ENCODE assay signal across 13 cellular contexts in genomic region chr1:32764826-32765545, GRCh38. TPM values are rescaled to one million over a fixed set of nuclear protein-coding genes. Genes with fewer than 3 reads are reported as not detected.
DNase-seq lines count a peak whose midpoint lies in the region; ATAC-seq, FAIRE-seq and TF ChIP-seq lines count a peak whose summit lies in the region.
"Had no signal": no experiment of that assay in that cellular context is flagged by ENCODE, and none has a peak within 500 bp of the region (broad histone marks: within the 10 kb centered on the region; RNA-seq: fewer than 3 reads in every experiment).

No MANE protein-coding gene starts in this region.

- no peak for FAIRE-seq in pancreas (lab: Jason Lieb, UNC)
- FAIRE-seq: GM12878, H54 had no signal

- TF ChIP-seq CTCF in GM23338 (conservative IDR thresholded peaks at IDR 0.05; ENCODE audit: low read depth in 2 of 2), result no peak
- TF ChIP-seq CTCF in endodermal cell (conservative IDR thresholded peaks at IDR 0.05), result no peak
- no peak for TF ChIP-seq CTCF in pancreas (IDR thresholded peaks at IDR 0.05)

- WGBS in endodermal cell (ENCODE audit: insufficient coverage in 1 of 2, insufficient read length in 1 of 2), 2 experiments, result 60 to 68% methylated on average over 3 to 6 of the region's 6 CpGs
- 67 to 71% methylated on average over 6 of the region's 6 CpGs for WGBS in pancreas, 2 donors

- H3F3A ChIP-seq in GM23338 (replicated peaks; ENCODE audit: low read depth), result peaks cover 32% of the 10 kb centered on the region

- H3K4me3 ChIP-seq in GM23338 (peak overlapping the region; percentile 64), endodermal cell (ENCODE audit: low read length) (no peak overlapping the region), pancreas (no peak overlapping the region)
- H3K4me3 ChIP-seq: GM12878 had no signal

- intact Hi-C loops in pancreas (cut with DNase I), result no loop called here

- no peak overlapping the region for H2AFZ ChIP-seq in GM23338

- H3K27me3 Mint-ChIP-seq in GM23338 (ENCODE audit: insufficient read depth, low read depth, poor library complexity) (peaks cover 14% of the 10 kb centered on the region), endodermal cell (ENCODE audit: insufficient read depth) (no peaks in the 10 kb centered on the region)
- H3K27me3 Mint-ChIP-seq: activated T-cell treated with anti-CD3 and anti-CD28 coated beads, Interleukin-2, amount 50 U/mL, for 24 hours had no signal

- H3K36me3 Mint-ChIP-seq in GM23338 (ENCODE audit: low read depth) (peaks cover 36% of the 10 kb centered on the region), endodermal cell (ENCODE audit: low read depth) (peaks cover 31% of the 10 kb centered on the region)

- peak overlapping the region; percentile 28; the same call in 1 of the 2 replicates for H3K27ac Mint-ChIP-seq in GM23338
- no peak overlapping the region for H3K27ac Mint-ChIP-seq in endodermal cell
- H3K27ac Mint-ChIP-seq: activated T-cell treated with anti-CD3 and anti-CD28 coated beads, Interleukin-2, amount 50 U/mL, for 24 hours had no signal

- H3K4me3 Mint-ChIP-seq in GM23338, result peak overlapping the region; percentile 62
- H3K4me3 Mint-ChIP-seq in endodermal cell, result peak overlapping the region; percentile 44
- H3K4me3 Mint-ChIP-seq: activated T-cell treated with anti-CD3 and anti-CD28 coated beads, Interleukin-2, amount 50 U/mL, for 24 hours had no signal

- peak overlapping the region; percentile 98 for H3K27ac ChIP-seq in GM23338 (ENCODE audit: low read depth)
- H3K27ac ChIP-seq in endodermal cell (ENCODE audit: low read depth, low read length), result peak overlapping the region; percentile 66
- peak overlapping the region in 3 of 4 donors; percentile 33 to 60 (median 38) for H3K27ac ChIP-seq in pancreas

- H3K9me3 ChIP-seq in endodermal cell (ENCODE audit: control insufficient read depth, low read length), result no peaks in the 10 kb centered on the region
- no peaks in the 10 kb centered on the region for H3K9me3 ChIP-seq in pancreas

- H3K4me1 ChIP-seq in GM23338 (ENCODE audit: insufficient read depth), result peaks cover 58% of the 10 kb centered on the region
- H3K4me1 ChIP-seq in endodermal cell (ENCODE audit: control insufficient read depth, insufficient read depth, low read length), result peaks cover 39% of the 10 kb centered on the region
- H3K4me1 ChIP-seq in pancreas, result peaks cover 44 to 67% (median 51%) of the 10 kb centered on the region in 3 donors

- peaks cover 19% of the 10 kb centered on the region for H4K20me1 ChIP-seq in GM23338 (replicated peaks; ENCODE audit: insufficient read depth)

- peak overlapping the region; percentile 99 for H3K4me2 ChIP-seq in GM23338

- H3K79me2 ChIP-seq in GM23338 (replicated peaks; ENCODE audit: insufficient read depth), result peaks cover 69% of the 10 kb centered on the region

- H3K4me1 Mint-ChIP-seq in GM23338, result peaks cover 58% of the 10 kb centered on the region
- H3K4me1 Mint-ChIP-seq in endodermal cell, result peaks cover 47% of the 10 kb centered on the region

- ATAC-seq in GM23338 (peak; percentile 2), pancreas (no peak), GM21529 (IDR thresholded peaks at IDR 0.05; ENCODE audit: unreplicated experiment) (no peak), GM19324 (IDR thresholded peaks at IDR 0.05; ENCODE audit: low FRiP score, unreplicated experiment) (no peak)
- ATAC-seq: GM12878 had no signal

- no peaks in the 10 kb centered on the region; the same call in 2 of the 3 replicates for H3K9me3 Mint-ChIP-seq in GM23338
- no peaks in the 10 kb centered on the region for H3K9me3 Mint-ChIP-seq in endodermal cell
- H3K9me3 Mint-ChIP-seq: activated T-cell treated with anti-CD3 and anti-CD28 coated beads, Interleukin-2, amount 50 U/mL, for 24 hours had no signal

- H3K9me2 ChIP-seq in GM23338 (ENCODE audit: insufficient read depth), result no peaks in the 10 kb centered on the region

- no peak overlapping the region for H3K9ac ChIP-seq in endodermal cell (ENCODE audit: extremely low read depth, low read length, poor library complexity, severe bottlenecking)

- no peaks in the 10 kb centered on the region for H3K27me3 ChIP-seq in GM23338 (ENCODE audit: insufficient read depth)
- no peaks in the 10 kb centered on the region for H3K27me3 ChIP-seq in endodermal cell (ENCODE audit: control insufficient read depth, insufficient read depth, low read length, poor library complexity, severe bottlenecking)
- no peaks in the 10 kb centered on the region for H3K27me3 ChIP-seq in pancreas

- 0 out of 2 replicates have a peak, but pooled peaks cover 9% of the 10 kb centered on the region for H3K36me3 ChIP-seq in GM23338 (ENCODE audit: insufficient read depth)
- H3K36me3 ChIP-seq in endodermal cell (ENCODE audit: control insufficient read depth, insufficient read depth, low read length), result peaks cover 28% of the 10 kb centered on the region
- peaks cover 0 to 14% (median 3%) of the 10 kb centered on the region in 3 donors for H3K36me3 ChIP-seq in pancreas

- DNase-seq in GM23338 (ENCODE audit: low spot score) (no peak), NCI-H345 treated with DMSO at 0.1 percent for 48 hours (lab: John Stamatoyannopoulos, UW; ENCODE audit: unreplicated experiment) (peak; percentile 83), endodermal cell (peak; percentile 63), pancreas (peak in 2 of 6 donors; percentile 43 to 44), NCI-H146 (lab: John Stamatoyannopoulos, UW) (no peak)
- DNase-seq: activated T-cell treated with anti-CD3 and anti-CD28 coated beads, Interleukin-2, amount 50 U/mL, for 24 hours; COR-L47; KBM-7; SHP77 treated with DMSO at 0.1 percent for 48 hours had no signal

TF ChIP-seq in GM23338, 12 proteins besides CTCF, POLR2A, EP300 and RAD21 (continues in another document):
- TF ChIP-seq ZNF331 (CRISPR knock-in tag; IDR thresholded peaks at IDR 0.05; ENCODE audit: low read depth) (no peak), STAT1 (IDR thresholded peaks at IDR 0.05; ENCODE audit: unreplicated experiment) (no peak)

RNA-seq across cellular contexts. Expression of gene YARS1, which starts 52.2 kb away (rescaled TPM):
- 158 and 182 TPM in 2 replicates for total RNA-seq in GM23338 (2014; rRNA removed; shearing (Covaris generic))
- polyA plus RNA-seq in GM23338 (2016; fragmentation: Nextera tagmentation; extraction: Ambion mirVana) (132 and 134 TPM in 2 replicates), pancreas (10 to 100 TPM; 25.1 to 30.4 TPM)
- total RNA-seq in endodermal cell (100 to 1,000 TPM; 141 to 154 TPM), pancreas (100 to 1,000 TPM in 1 of 6 donors, 10 to 100 TPM in 5; 32.9 to 135 (median 38.3) TPM)
- 120 TPM for polyA plus RNA-seq in endodermal cell (2013, experiment 1 of 2)
- 113 TPM for polyA plus RNA-seq in endodermal cell (2013, experiment 2 of 2)

RNA-seq across cellular contexts. Expression of gene S100PBP, which starts 52.5 kb away (rescaled TPM):
- total RNA-seq in GM23338 (2014; rRNA removed; shearing (Covaris generic)), result 60.5 and 65.2 TPM in 2 replicates
- polyA plus RNA-seq in GM23338 (2016; fragmentation: Nextera tagmentation; extraction: Ambion mirVana) (21.9 and 30.6 TPM in 2 replicates), pancreas (10 to 100 TPM; 12.4 to 13.5 TPM)
- total RNA-seq in endodermal cell (100 to 1,000 TPM in 1 of 2 donors, 10 to 100 TPM in 1; 91.4 to 112 TPM), pancreas (10 to 100 TPM in 3 of 6 donors, 1 to 10 TPM in 3; 7.6 to 20.2 (median 10.3) TPM)
- polyA plus RNA-seq in endodermal cell (2013, experiment 1 of 2), result 39.8 TPM
- 37.9 TPM for polyA plus RNA-seq in endodermal cell (2013, experiment 2 of 2)

Comparison
In these comparisons a context has a peak if more than half of its experiments do, and no peak if none do; other contexts are left out.
1. DNase-seq: peak in NCI-H345 treated with DMSO at 0.1 percent for 48 hours (single experiment) and endodermal cell (single experiment); none in GM23338 (single experiment) and NCI-H146 (single experiment).
2. H3K27ac ChIP-seq: peak in every context shown above with its lines; median percentile 98 in GM23338; 66 in endodermal cell; 38 in pancreas.